20 cellular contexts compared by ENCODE assay signal in the genomic region with DNA sequence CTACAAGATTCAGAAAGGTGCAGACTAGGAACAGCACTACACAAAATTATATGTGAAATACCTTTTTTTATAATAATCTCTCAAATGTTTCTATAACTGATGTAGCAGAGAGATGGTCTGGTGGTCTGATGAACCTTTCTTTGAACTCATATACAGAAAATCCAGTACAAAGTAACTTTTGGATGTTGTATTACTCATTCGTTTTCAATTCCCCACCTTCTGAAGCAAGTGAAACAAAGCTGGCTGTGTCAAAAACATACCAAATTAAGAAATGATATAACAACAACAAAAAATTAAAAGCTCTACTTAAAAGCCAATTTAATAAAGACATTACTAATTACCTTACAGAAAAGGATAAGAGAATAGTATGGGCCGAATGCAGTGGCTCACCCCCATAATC. TPM values are rescaled to one million over a fixed set of nuclear protein-coding genes. Genes with fewer than 3 reads are reported as not detected.
DNase-seq lines count a peak whose midpoint lies in the region; ATAC-seq, FAIRE-seq and TF ChIP-seq lines count a peak whose summit lies in the region.
"Had no signal": no experiment of that assay in that cellular context is flagged by ENCODE, and none has a peak within 500 bp of the region (broad histone marks: within the 10 kb centered on the region; RNA-seq: fewer than 3 reads in every experiment).

No MANE protein-coding gene starts in this region.

- H3K27me3 Mint-ChIP-seq in stimulated activated naive B cell treated with anti-CD40 and anti-IgM and Interleukin-4, amounts not matched to agents 10 μg/mL and 1 μg/mL and 100 μg/mL, for 72 hours: no peaks in the 10 kb centered on the region
- H3K27me3 Mint-ChIP-seq: CD4-positive, alpha-beta memory T cell; IgD-negative memory B cell had no signal

- H2AFZ ChIP-seq in OCI-LY3 (ENCODE audit: low read depth, low read length): no peak overlapping the region
- H2AFZ ChIP-seq: GM23338 had no signal

- H3K9me3 Mint-ChIP-seq in stimulated activated naive B cell treated with anti-CD40 and anti-IgM and Interleukin-4, amounts not matched to agents 10 μg/mL and 1 μg/mL and 100 μg/mL, for 72 hours: no peaks in the 10 kb centered on the region
- H3K9me3 Mint-ChIP-seq: CD4-positive, alpha-beta memory T cell; GM23338; IgD-negative memory B cell had no signal

- H3K79me2 ChIP-seq in OCI-LY3 (ENCODE audit: low read length): peaks cover 73% of the 10 kb centered on the region

- intact Hi-C loops in vagina (cut with DNase I): no loop called here

- TF ChIP-seq CTCF in OCI-LY3 (IDR thresholded peaks at IDR 0.05; ENCODE audit: low read depth, low read length) (no peak), vagina (IDR thresholded peaks at IDR 0.05) (no peak)

- peak overlapping the region; percentile 76 for H3K27ac Mint-ChIP-seq in stimulated activated naive B cell treated with anti-CD40 and anti-IgM and Interleukin-4, amounts not matched to agents 10 μg/mL and 1 μg/mL and 100 μg/mL, for 72 hours
- H3K27ac Mint-ChIP-seq: CD4-positive, alpha-beta memory T cell; GM23338; IgD-negative memory B cell had no signal

- H3K4me1 ChIP-seq in OCI-LY3 (ENCODE audit: low read length) (peaks cover 16% of the 10 kb centered on the region), vagina (peaks cover 6% of the 10 kb centered on the region)
- H3K4me1 ChIP-seq: BLaER1 had no signal

- H3K27me3 ChIP-seq in OCI-LY3 (ENCODE audit: low read depth, low read length) (no peaks in the 10 kb centered on the region), vagina (no peaks in the 10 kb centered on the region)
- H3K27me3 ChIP-seq: BLaER1 had no signal

- H3K4me2 ChIP-seq in OCI-LY3 (ENCODE audit: low read length): peak overlapping the region; percentile 31
- H3K4me2 ChIP-seq: BLaER1, GM23338 had no signal

- DNase-seq in GM12892 (ENCODE audit: insufficient read length) (no peak), vagina (ENCODE audit: extremely low spot score in 2 of 2) (no peak), NCI-H1048 (lab: John Stamatoyannopoulos, UW) (no peak)
- no peak for DNase-seq in stimulated activated naive B cell treated with anti-CD40 and anti-IgM and Interleukin-4, amounts not matched to agents 10 μg/mL and 1 μg/mL and 100 μg/mL, for 72 hours
- DNase-seq in activated CD4-positive, alpha-beta T cell treated with anti-CD3 and anti-CD28 coated beads for 48 hours: no peak
- DNase-seq: 8988T; CD4-positive, alpha-beta memory T cell; DMS153; DMS79 treated with DMSO at 0.1 percent for 48 hours; GF-D8; HCEC 1CT; KBM-7 had no signal

- H3K9ac ChIP-seq in OCI-LY3 (ENCODE audit: low read length): no peak overlapping the region
- H3K9ac ChIP-seq: BLaER1 had no signal

- H3K27ac ChIP-seq in OCI-LY3 (ENCODE audit: low read length) (no peak overlapping the region), vagina (no peak overlapping the region)
- H3K27ac ChIP-seq: BLaER1 had no signal

- H3K4me3 ChIP-seq in OCI-LY3 (ENCODE audit: low read length): no peak overlapping the region
- no peak overlapping the region for H3K4me3 ChIP-seq in vagina
- H3K4me3 ChIP-seq: BLaER1, GM23338 had no signal

- TF ChIP-seq POLR2A in GM12892 (IDR thresholded peaks at IDR 0.05; ENCODE audit: low read depth, low read length) (no peak), vagina (IDR thresholded peaks at IDR 0.05) (no peak)

- ATAC-seq in GM19043 (IDR thresholded peaks at IDR 0.05; ENCODE audit: low read depth, unreplicated experiment): peak; percentile 48
- peak; percentile 41 to 47 for ATAC-seq in stimulated activated naive B cell treated with anti-CD40 and anti-IgM and Interleukin-4, amounts not matched to agents 10 μg/mL and 1 μg/mL and 100 μg/mL, for 72 hours (replicated peaks)
- ATAC-seq: GM23338, HepG2 had no signal

- no peak overlapping the region for H3K4me3 Mint-ChIP-seq in stimulated activated naive B cell treated with anti-CD40 and anti-IgM and Interleukin-4, amounts not matched to agents 10 μg/mL and 1 μg/mL and 100 μg/mL, for 72 hours
- H3K4me3 Mint-ChIP-seq: CD14-positive monocyte; CD4-positive, alpha-beta memory T cell; GM23338; IgD-negative memory B cell had no signal

- peaks cover 5 to 12% of the 10 kb centered on the region in 2 donors for H3K36me3 Mint-ChIP-seq in stimulated activated naive B cell treated with anti-CD40 and anti-IgM and Interleukin-4, amounts not matched to agents 10 μg/mL and 1 μg/mL and 100 μg/mL, for 72 hours

- H3K9me3 ChIP-seq in OCI-LY3 (ENCODE audit: insufficient read depth, low read length): no peaks in the 10 kb centered on the region
- no peaks in the 10 kb centered on the region for H3K9me3 ChIP-seq in vagina
- H3K9me3 ChIP-seq: BLaER1 had no signal

- peaks cover 13% of the 10 kb centered on the region for H4K20me1 ChIP-seq in OCI-LY3 (ENCODE audit: insufficient read depth, low read length)

- peak; percentile 36 for FAIRE-seq in GM12892 (lab: Jason Lieb, UNC)
- FAIRE-seq: H54, HepG2 had no signal

- H3K36me3 ChIP-seq in OCI-LY3 (replicated peaks; ENCODE audit: low read depth, low read length) (no peaks in the 10 kb centered on the region), vagina (no peaks in the 10 kb centered on the region)

- H3K4me1 Mint-ChIP-seq in stimulated activated naive B cell treated with anti-CD40 and anti-IgM and Interleukin-4, amounts not matched to agents 10 μg/mL and 1 μg/mL and 100 μg/mL, for 72 hours: peaks cover 13 to 36% of the 10 kb centered on the region in 2 donors
- H3K4me1 Mint-ChIP-seq: GM23338 had no signal

RNA-seq across cellular contexts. Expression of a gene that starts 38.7 kb away (rescaled TPM):
- 63.3 TPM for polyA plus RNA-seq in GM12892 (2012; ENCODE audit: missing spikeins)
- total RNA-seq in vagina: 36.3 TPM
